21 cellular contexts compared by ENCODE assay signal in genomic region chr4:155143512-155143911, GRCh38.
A peak's percentile ranks its signal among the peaks of the same experiment; 100 is the strongest.
DNase-seq lines count a peak whose midpoint lies in the region; ATAC-seq, FAIRE-seq and TF ChIP-seq lines count a peak whose summit lies in the region.
"Had no signal": no experiment of that assay in that cellular context is flagged by ENCODE, and none has a peak within 500 bp of the region (broad histone marks: within the 10 kb centered on the region; RNA-seq: fewer than 3 reads in every experiment).

No MANE protein-coding gene starts in this region.

- no peak for DNase-seq in GM12891 (ENCODE audit: insufficient read length, low spot score)
- DNase-seq in hippocampal formation (lab: John Stamatoyannopoulos, UW): no peak
- no peak for DNase-seq in central memory CD4-positive, alpha-beta T cell
- DNase-seq in right lobe of liver: no peak
- DNase-seq: CD8-positive, alpha-beta memory T cell; DND-41; Kasumi-1; NCI-H1105 treated with DMSO at 0.1 percent for 48 hours; NCI-H187; NCI-H226; NCI-H524 treated with DMSO at 0.1 percent for 48 hours; Peyer's patch; T-helper 9 cell had no signal

- no peaks in the 10 kb centered on the region for H3K9me3 ChIP-seq in right lobe of liver
- H3K9me3 ChIP-seq: BLaER1 treated with 17β-estradiol and CSF1 and Interleukin-3, amounts not matched to agents 10 nM and 100 nM; Peyer's patch had no signal

- H3K4me1 ChIP-seq in right lobe of liver: no peaks in the 10 kb centered on the region
- H3K4me1 ChIP-seq: BLaER1 treated with 17β-estradiol and CSF1 and Interleukin-3, amounts not matched to agents 10 nM and 100 nM; Peyer's patch had no signal

- no peaks in the 10 kb centered on the region for H3K27me3 ChIP-seq in right lobe of liver
- H3K27me3 ChIP-seq: BLaER1 treated with 17β-estradiol and CSF1 and Interleukin-3, amounts not matched to agents 10 nM and 100 nM; Peyer's patch had no signal

- TF ChIP-seq POLR2A in GM12891 (IDR thresholded peaks at IDR 0.05; ENCODE audit: low read depth, low read length) (no peak), right lobe of liver (IDR thresholded peaks at IDR 0.05) (no peak)

- no peak overlapping the region for H3K27ac ChIP-seq in right lobe of liver
- H3K27ac ChIP-seq: BLaER1 treated with 17β-estradiol and CSF1 and Interleukin-3, amounts not matched to agents 10 nM and 100 nM; Peyer's patch had no signal

- WGBS in right lobe of liver (ENCODE audit: insufficient coverage, low coverage, low lambda C conversion rate, missing lambda C conversion rate): 36% methylated on average over 1 of the region's 1 CpG

- TF ChIP-seq CTCF in right lobe of liver (IDR thresholded peaks at IDR 0.05): no peak

- no peaks in the 10 kb centered on the region for H3K36me3 ChIP-seq in right lobe of liver
- H3K36me3 ChIP-seq: BLaER1 treated with 17β-estradiol and CSF1 and Interleukin-3, amounts not matched to agents 10 nM and 100 nM; Peyer's patch had no signal

- FAIRE-seq in GM12891 (lab: Jason Lieb, UNC): no peak
- FAIRE-seq: G401.6, H1 had no signal

- intact Hi-C loops in right lobe of liver (cut with DNase I): no loop called here

- H3K4me3 ChIP-seq in right lobe of liver: no peak overlapping the region
- H3K4me3 ChIP-seq: BLaER1 treated with 17β-estradiol and CSF1 and Interleukin-3, amounts not matched to agents 10 nM and 100 nM; Peyer's patch had no signal

- ATAC-seq in GM19328 (IDR thresholded peaks at IDR 0.05; ENCODE audit: unreplicated experiment) (peak; percentile 65), HG02852 (IDR thresholded peaks at IDR 0.05; ENCODE audit: unreplicated experiment) (peak; percentile 71), HG03442 (IDR thresholded peaks at IDR 0.05; ENCODE audit: unreplicated experiment) (peak; percentile 54), GM18520 (IDR thresholded peaks at IDR 0.05; ENCODE audit: unreplicated experiment) (no peak), right lobe of liver (no peak)
- ATAC-seq: Right ventricle myocardium inferior had no signal

TF ChIP-seq in GM12891, 5 proteins besides CTCF, POLR2A, EP300 and RAD21:
- no peak for TF ChIP-seq PAX5 (IDR thresholded peaks at IDR 0.05; ENCODE audit: insufficient read depth, low read length, severe bottlenecking)
- TF ChIP-seq SPI1 (IDR thresholded peaks at IDR 0.05; ENCODE audit: low read depth, low read length): peak; percentile 37; the same call in 1 of the 2 replicates

Comparison
In these comparisons a context has a peak if more than half of its experiments do, and no peak if none do; other contexts are left out.
1. ATAC-seq: peak in GM19328 (single experiment), HG02852 (single experiment) and HG03442 (single experiment); none in GM18520 (single experiment) and right lobe of liver (0 of 4).